ENCODE assay signal across 1 cellular context in genomic region chrY:14617625-14618024, GRCh38.
TF ChIP-seq lines count a peak whose summit lies in the region.

No MANE protein-coding gene starts in this region.

TF ChIP-seq in H1, 55 proteins besides CTCF, POLR2A, EP300 and RAD21 (continued from another document):
- TF ChIP-seq RXRA (IDR thresholded peaks at IDR 0.05; ENCODE audit: insufficient read depth, low read depth, low read length): no peak
- TF ChIP-seq MAFK (IDR thresholded peaks at IDR 0.05; ENCODE audit: low read depth, low read length): no peak
- no peak for TF ChIP-seq CBX8 (IDR thresholded peaks at IDR 0.05; ENCODE audit: borderline replicate concordance, low read depth, low read length)
